Comparison of ENCODE assay signal across 8 cellular contexts in genomic region chr5:132227485-132228240, GRCh38. TPM values are rescaled to one million over a fixed set of nuclear protein-coding genes. Genes with fewer than 3 reads are reported as not detected.
A peak's percentile ranks its signal among the peaks of the same experiment; 100 is the strongest.
DNase-seq lines count a peak whose midpoint lies in the region; ATAC-seq and TF ChIP-seq lines count a peak whose summit lies in the region.

Gene P4HA2, minus strand, starts transcription at chr5:132227853. Its CDS starts 9,227 bp downstream, at chr5:132218626.

- no peaks in the 10 kb centered on the region for H3K36me3 ChIP-seq in testis (ENCODE audit: low read depth, missing control alignments)

- H3K27ac ChIP-seq in testis, result peak within 1 kb of the TSS; percentile 53 to 80

- H3K4me1 ChIP-seq in testis, result peaks cover 12% of the 10 kb centered on the region

- peaks cover 18 to 34% of the 10 kb centered on the region in 2 donors for H3K27me3 Mint-ChIP-seq in natural killer cell (ENCODE audit: low read depth in 2 of 2)

- intact Hi-C loops in natural killer cell (cut with micrococcal nuclease) (no loop called here), testis (cut with DNase I; ENCODE audit: low total_unique reads) (no loop called here)

- WGBS in testis, 2 donors, result 1% methylated on average over 64 of the region's 92 CpGs; no CpG with 5 or more reads in 1 of the 2 donors

- peak within 1 kb of the TSS; percentile 59 for H3K4me3 Mint-ChIP-seq in natural killer cell

- no peaks in the 10 kb centered on the region for H3K27me3 ChIP-seq in testis

- ATAC-seq in GM19043 (IDR thresholded peaks at IDR 0.05; ENCODE audit: low read depth, unreplicated experiment) (peak; percentile 88), HG03196 (IDR thresholded peaks at IDR 0.05; ENCODE audit: unreplicated experiment) (peak; percentile 81), natural killer cell (peak; percentile 59 to 86 (median 85))

- H3K4me3 ChIP-seq in foreskin fibroblast (ENCODE audit: low read depth in 1 of 2, low read length in 2 of 2) (peak within 1 kb of the TSS; percentile 56 to 77), testis (peak within 1 kb of the TSS; percentile 72 to 77)

- TF ChIP-seq POLR2A in testis (IDR thresholded peaks at IDR 0.05), result no peak

- no peaks in the 10 kb centered on the region for H3K9me3 ChIP-seq in testis

- H3K36me3 Mint-ChIP-seq in natural killer cell, result no peaks in the 10 kb centered on the region

- H3K9me3 Mint-ChIP-seq in natural killer cell, result no peaks in the 10 kb centered on the region

- H3K4me1 Mint-ChIP-seq in natural killer cell, result peaks cover 7 to 34% of the 10 kb centered on the region in 2 donors

- H3K27ac Mint-ChIP-seq in natural killer cell, result no peak within 1 kb of the TSS

- DNase-seq in CD1c-positive myeloid dendritic cell (ENCODE audit: extremely low spot score), result peak; percentile 70
- DNase-seq in NOMO-1 (lab: John Stamatoyannopoulos, UW; ENCODE audit: unreplicated experiment in 2 of 2), result peak; percentile 50 to 73
- peak; percentile 20 for DNase-seq in activated effector memory CD4-positive, alpha-beta T cell treated with Interleukin-2 at 50 U/mL for 16 hours
- peak; percentile 72 to 88 for DNase-seq in foreskin fibroblast
- DNase-seq in natural killer cell, result peak; percentile 34
- DNase-seq in testis, result peak; percentile 84

- TF ChIP-seq CTCF in foreskin fibroblast (IDR thresholded peaks at IDR 0.05; ENCODE audit: low read depth, low read length) (no peak), natural killer cell (IDR thresholded peaks at IDR 0.05) (no peak), testis (IDR thresholded peaks at IDR 0.05) (no peak)

RNA-seq across cellular contexts. Expression of gene P4HA2, which starts in this region (rescaled TPM):
- total RNA-seq in natural killer cell, result under 1 TPM in 1 of 3 donors, not detected in 2; 0.20 TPM
- total RNA-seq in testis, result 10 to 100 TPM; 20.4 to 22.8 TPM
- polyA plus RNA-seq in testis (ENCODE audit: insufficient read depth, low read depth, low replicate concordance), result 25.4 TPM

Comparison
In these comparisons a context has a peak if more than half of its experiments do, and no peak if none do; other contexts are left out.
1. Peak in every context shown above with its lines: DNase-seq, ATAC-seq, H3K4me3 ChIP-seq and H3K27ac ChIP-seq.
2. RNA of gene P4HA2 (total RNA-seq): 20.4 to 22.8 TPM in testis; 0.20 TPM in natural killer cell; every median in the first group is over 10 times any median in the second.
3. Peak in DNase-seq and ATAC-seq in natural killer cell; RNA of the gene not detected or under 1 TPM.
4. DNase-seq: peak in every context shown above with its lines; median percentile 84 in testis; 80 in foreskin fibroblast; 70 in CD1c-positive myeloid dendritic cell; 62 in NOMO-1; 34 in natural killer cell; 20 in activated effector memory CD4-positive, alpha-beta T cell treated with Interleukin-2 at 50 U/mL for 16 hours.